ENCODE assay signal across 24 cellular contexts in genomic region chr5:36228505-36228904, GRCh38.
"Had no signal": no experiment of that assay in that cellular context is flagged by ENCODE, and none has a peak within 500 bp of the region (broad histone marks: within the 10 kb centered on the region; RNA-seq: fewer than 3 reads in every experiment).

No MANE protein-coding gene starts in this region.

- H3K4me3 Mint-ChIP-seq: activated CD4-positive, alpha-beta memory T cell treated with anti-CD3 and anti-CD28 coated beads, Interleukin-2, amount 10 ng/mL, durations not matched to agents 7 days and 5 days; activated CD4-positive, alpha-beta T cell treated with anti-CD3 and anti-CD28 coated beads for 36 hours; activated naive CD8-positive, alpha-beta T cell treated with anti-CD3 and anti-CD28 coated beads, Interleukin-2, amount 10 ng/mL, durations not matched to agents 7 days and 5 days; activated T-cell treated with anti-CD3 and anti-CD28 coated beads, Interleukin-2, amount 50 U/mL, for 72 hours; IgD-negative memory B cell; T-helper 17 cell had no signal

- H3K27me3 Mint-ChIP-seq: activated CD4-positive, alpha-beta memory T cell treated with anti-CD3 and anti-CD28 coated beads, Interleukin-2, amount 10 ng/mL, durations not matched to agents 7 days and 5 days; activated CD4-positive, alpha-beta T cell treated with anti-CD3 and anti-CD28 coated beads for 36 hours; activated naive CD8-positive, alpha-beta T cell treated with anti-CD3 and anti-CD28 coated beads, Interleukin-2, amount 10 ng/mL, durations not matched to agents 7 days and 5 days; IgD-negative memory B cell; T-helper 17 cell had no signal

- H3K4me3 ChIP-seq: adrenal gland, MG63 had no signal

- H3K9me3 ChIP-seq: adrenal gland, MG63 had no signal

- H3K4me1 Mint-ChIP-seq: activated CD4-positive, alpha-beta memory T cell treated with anti-CD3 and anti-CD28 coated beads, Interleukin-2, amount 10 ng/mL, durations not matched to agents 7 days and 5 days; activated naive CD8-positive, alpha-beta T cell treated with anti-CD3 and anti-CD28 coated beads, Interleukin-2, amount 10 ng/mL, durations not matched to agents 7 days and 5 days had no signal

- H3K9ac ChIP-seq: KMS-11 had no signal

- H3K27ac Mint-ChIP-seq: activated CD4-positive, alpha-beta memory T cell treated with anti-CD3 and anti-CD28 coated beads, Interleukin-2, amount 10 ng/mL, durations not matched to agents 7 days and 5 days; activated CD4-positive, alpha-beta T cell treated with anti-CD3 and anti-CD28 coated beads for 36 hours; activated naive CD8-positive, alpha-beta T cell treated with anti-CD3 and anti-CD28 coated beads, Interleukin-2, amount 10 ng/mL, durations not matched to agents 7 days and 5 days; activated T-cell treated with anti-CD3 and anti-CD28 coated beads, Interleukin-2, amount 50 U/mL, for 72 hours; activated T-helper 2 cell treated with anti-CD3 and anti-CD28 coated beads, Interferon-gamma antibody, Interleukin-2, Interleukin-4, amounts not matched to agents 10 μg/mL and 5 μg/mL and 100 μg/mL, durations not matched to agents 14 hours and 24 hours and 36 hours; IgD-negative memory B cell; T-helper 17 cell had no signal

- H3K27me3 ChIP-seq: adrenal gland, MG63 had no signal

- DNase-seq: activated CD4-positive, alpha-beta memory T cell treated with anti-CD3 and anti-CD28 coated beads, Interleukin-2, amount 10 ng/mL, durations not matched to agents 7 days and 5 days; activated CD4-positive, alpha-beta T cell treated with anti-CD3 and anti-CD28 coated beads for 36 hours; activated CD4-positive, alpha-beta T cell treated with anti-CD3 and anti-CD28 coated beads, Interleukin-2, amount 50 U/mL, for 1 hour; activated CD4-positive, CD25-positive, alpha-beta regulatory T cell; activated naive CD4-positive, alpha-beta T cell treated with anti-CD3 and anti-CD28 coated beads, Interleukin-2, amount 50 U/mL, for 16 hours; activated naive CD8-positive, alpha-beta T cell treated with anti-CD3 and anti-CD28 coated beads, Interleukin-2, amount 10 ng/mL, durations not matched to agents 7 days and 5 days; activated T-cell treated with anti-CD3 and anti-CD28 coated beads for 4 hours; activated T-cell treated with anti-CD3 and anti-CD28 coated beads, Interleukin-2, amount 50 U/mL, for 72 hours; adrenal gland; anterior cingulate cortex; central memory CD4-positive, alpha-beta T cell; MV-4-11; NCI-H1092 treated with DMSO at 0.1 percent for 48 hours; NCI-H1436; NCI-H1694 treated with DMSO at 0.1 percent for 48 hours; NCI-H2029 treated with DMSO at 0.1 percent for 48 hours; NCI-H524; SIG-M5; T-helper 17 cell had no signal

- H3K27ac ChIP-seq: adrenal gland, KMS-11, VCaP had no signal

- H3K4me2 ChIP-seq: KMS-11 had no signal

- H3K9me3 Mint-ChIP-seq: activated CD4-positive, alpha-beta memory T cell treated with anti-CD3 and anti-CD28 coated beads, Interleukin-2, amount 10 ng/mL, durations not matched to agents 7 days and 5 days; activated naive CD8-positive, alpha-beta T cell treated with anti-CD3 and anti-CD28 coated beads, Interleukin-2, amount 10 ng/mL, durations not matched to agents 7 days and 5 days; activated T-cell treated with anti-CD3 and anti-CD28 coated beads, Interleukin-2, amount 50 U/mL, for 72 hours; activated T-helper 2 cell treated with anti-CD3 and anti-CD28 coated beads, Interferon-gamma antibody, Interleukin-2, Interleukin-4, amounts not matched to agents 10 μg/mL and 5 μg/mL and 100 μg/mL, durations not matched to agents 14 hours and 24 hours and 36 hours; IgD-negative memory B cell had no signal
